25 cellular contexts compared by ENCODE assay signal in the genomic region with DNA sequence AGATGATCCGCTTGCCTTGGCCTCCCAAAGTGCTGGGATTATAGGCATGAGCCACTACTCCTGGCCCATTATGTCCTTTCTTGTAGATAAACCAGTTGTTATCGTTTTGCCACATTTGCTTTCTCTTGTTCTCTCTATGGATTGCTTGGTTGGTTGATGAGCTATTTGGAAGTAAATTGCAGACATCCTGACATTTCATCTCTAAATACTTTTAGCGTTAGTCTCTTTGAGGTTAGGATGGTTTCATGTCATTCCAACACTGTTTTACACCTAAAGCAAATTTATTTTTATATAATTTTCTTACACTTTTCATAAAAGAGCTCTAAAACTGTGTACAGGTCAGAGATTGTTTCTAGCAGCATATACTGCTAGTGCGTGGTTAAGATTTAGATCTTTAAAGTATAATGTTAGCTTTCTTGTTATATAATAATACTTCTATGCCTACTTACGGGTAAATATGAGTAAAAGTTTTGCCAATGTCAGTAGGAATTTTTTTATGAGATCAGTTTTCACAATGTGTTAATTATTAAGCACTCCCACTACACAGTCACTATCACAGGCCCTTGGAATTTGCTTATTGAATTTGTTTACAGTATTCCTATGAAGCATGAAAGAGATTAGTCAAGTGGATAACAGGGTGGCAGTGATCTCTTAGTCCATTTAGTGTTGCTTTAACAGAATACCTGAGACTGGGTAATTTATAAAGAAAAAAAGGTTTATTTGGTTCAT. TPM values are rescaled to one million over a fixed set of nuclear protein-coding genes. Genes with fewer than 3 reads are reported as not detected.
A peak's percentile ranks its signal among the peaks of the same experiment; 100 is the strongest.
DNase-seq lines count a peak whose midpoint lies in the region; ATAC-seq, FAIRE-seq and TF ChIP-seq lines count a peak whose summit lies in the region.
"Had no signal": no experiment of that assay in that cellular context is flagged by ENCODE, and none has a peak within 500 bp of the region (broad histone marks: within the 10 kb centered on the region; RNA-seq: fewer than 3 reads in every experiment).

No MANE protein-coding gene starts in this region.

- H3K27me3 Mint-ChIP-seq in Calu3 (ENCODE audit: unreplicated experiment) (no peaks in the 10 kb centered on the region), glutamatergic neuron (ENCODE audit: unreplicated experiment) (no peaks in the 10 kb centered on the region)
- H3K27me3 Mint-ChIP-seq: T-cell had no signal

- FAIRE-seq in pancreas (lab: Jason Lieb, UNC): no peak
- FAIRE-seq: TTC549 had no signal

- intact Hi-C loops in Calu3 (cut with micrococcal nuclease; ENCODE audit: unreplicated experiment) (no loop called here), pancreas (cut with DNase I) (loop anchor here in 1 of 3 donors (10.0 kb wide), 1 partner anchor 55 kb away; a partner anchor contains a TSS)

- H3K9me3 Mint-ChIP-seq in Calu3 (ENCODE audit: low read depth, unreplicated experiment): no peaks in the 10 kb centered on the region
- no peaks in the 10 kb centered on the region for H3K9me3 Mint-ChIP-seq in glutamatergic neuron (ENCODE audit: unreplicated experiment)
- H3K9me3 Mint-ChIP-seq: T-cell had no signal

- 64 to 67% methylated on average over 5 of the region's 5 CpGs for WGBS in pancreas, 2 donors

- no peak overlapping the region for H3K4me3 ChIP-seq in pancreas
- H3K4me3 ChIP-seq in SJCRH30: no peak overlapping the region
- H3K4me3 ChIP-seq: smooth muscle cell, tibial nerve had no signal

- no TSS peak for BruUV-seq in Calu3 (replicated peaks; lab: Mats Ljungman, UMichigan)

- peak overlapping the region; percentile 55 for H3K27ac Mint-ChIP-seq in Calu3 (ENCODE audit: unreplicated experiment)
- H3K27ac Mint-ChIP-seq in glutamatergic neuron (ENCODE audit: unreplicated experiment): peak overlapping the region; percentile 84
- H3K27ac Mint-ChIP-seq: T-cell had no signal

- H3K36me3 Mint-ChIP-seq in Calu3 (ENCODE audit: insufficient read depth, unreplicated experiment): peaks cover 4% of the 10 kb centered on the region
- H3K36me3 Mint-ChIP-seq in glutamatergic neuron (ENCODE audit: unreplicated experiment): no peaks in the 10 kb centered on the region

- CTCF ChIA-PET in Calu3 (lab: Charles Lee): interaction anchor here (0.9 kb wide), 1 partner anchor 10 kb away, joined by 3 read pairs; a partner anchor contains a TSS

- H3K4me3 Mint-ChIP-seq in Calu3 (ENCODE audit: low read depth, unreplicated experiment) (no peak overlapping the region), glutamatergic neuron (ENCODE audit: unreplicated experiment) (no peak overlapping the region)
- H3K4me3 Mint-ChIP-seq: T-cell had no signal

- H3K4me1 ChIP-seq in pancreas (peaks cover 0 to 5% (median 3%) of the 10 kb centered on the region in 3 donors), SJCRH30 (peaks cover 3% of the 10 kb centered on the region; the same call in 1 of the 2 replicates)
- H3K4me1 ChIP-seq: foreskin keratinocyte, tibial nerve had no signal

- H3K9me3 ChIP-seq in pancreas: no peaks in the 10 kb centered on the region
- H3K9me3 ChIP-seq in SJCRH30 (replicated peaks): no peaks in the 10 kb centered on the region
- H3K9me3 ChIP-seq: tibial nerve had no signal

- peaks cover 0 to 19% (median 8%) of the 10 kb centered on the region in 3 donors for H3K36me3 ChIP-seq in pancreas
- H3K36me3 ChIP-seq in SJCRH30: peaks cover 4% of the 10 kb centered on the region; the same call in 1 of the 2 replicates

- DNase-seq in Calu3 (no peak), M059J (ENCODE audit: low read depth) (peak; percentile 27), glutamatergic neuron (no peak), pancreas (no peak), SJCRH30 (no peak), NCI-H2081 (lab: John Stamatoyannopoulos, UW) (no peak)
- DNase-seq: activated CD4-positive, alpha-beta T cell treated with anti-CD3 and anti-CD28 coated beads for 48 hours; activated CD8-positive, alpha-beta memory T cell treated with anti-CD3 and anti-CD28 coated beads, Interleukin-2, amount 50 U/mL, for 4 hours; activated effector memory CD4-positive, alpha-beta T cell treated with Interleukin-2 at 50 U/mL for 16 hours; AML-193; COR-L47; EL; foreskin keratinocyte; HCEC 1CT; left cardiac atrium; midbrain; NCI-H1417 treated with DMSO at 0.1 percent for 48 hours; Right ventricle myocardium superior; stimulated activated CD4-positive, alpha-beta T cell treated with anti-CD3 and anti-CD28 coated beads, Interleukin-2, amount 100 ng/mL, for 48 hours; stimulated activated naive CD8-positive, alpha-beta T cell treated with anti-CD3 and anti-CD28 coated beads, Interleukin-15, Interleukin-2, amounts not matched to agents 100 U/mL and 50 U/mL, for 24 hours; T-cell had no signal

- H3K4me1 Mint-ChIP-seq in Calu3 (ENCODE audit: low read depth, unreplicated experiment): peaks cover 10% of the 10 kb centered on the region
- H3K4me1 Mint-ChIP-seq in glutamatergic neuron (ENCODE audit: low read depth, unreplicated experiment): peaks cover 7% of the 10 kb centered on the region

- TF ChIP-seq CTCF in Calu3 (IDR thresholded peaks at IDR 0.05; ENCODE audit: unreplicated experiment) (no peak), glutamatergic neuron (IDR thresholded peaks at IDR 0.05; ENCODE audit: partially characterized antibody, unreplicated experiment) (no peak), pancreas (IDR thresholded peaks at IDR 0.05) (no peak)

- H3K27ac ChIP-seq in pancreas: peak overlapping the region in 1 of 4 donors; percentile 2
- H3K27ac ChIP-seq in SJCRH30: no peak overlapping the region
- H3K27ac ChIP-seq: foreskin keratinocyte, tibial nerve had no signal

- ATAC-seq in pancreas (peak; percentile 56 to 82 (median 73)), GM18505 (IDR thresholded peaks at IDR 0.05; ENCODE audit: unreplicated experiment) (no peak)
- ATAC-seq: foreskin keratinocyte; left cardiac atrium; stimulated activated naive CD8-positive, alpha-beta T cell treated with anti-CD3 and anti-CD28 coated beads, Interleukin-15, Interleukin-2, amounts not matched to agents 100 U/mL and 50 U/mL, for 24 hours; T-cell had no signal

- H3K27me3 ChIP-seq in pancreas (no peaks in the 10 kb centered on the region), SJCRH30 (no peaks in the 10 kb centered on the region)
- H3K27me3 ChIP-seq: foreskin keratinocyte, tibial nerve had no signal

- TF ChIP-seq POLR2A in GM18505 (IDR thresholded peaks at IDR 0.05; ENCODE audit: borderline replicate concordance, extremely low read depth, insufficient read depth, insufficient read length): no peak

RNA-seq across cellular contexts. Expression of a gene that starts 10.3 kb away (rescaled TPM):
- total RNA-seq in Calu3 (2022): 25.2 and 26.1 TPM in 2 replicates
- total RNA-seq in M059J (2014; rRNA removed; shearing (Covaris generic)): 21.9 and 22.7 TPM in 2 replicates
- total RNA-seq in glutamatergic neuron (ENCODE audit: unreplicated experiment): 36.3 TPM
- total RNA-seq in pancreas: 10 to 100 TPM; 11.8 to 24.7 (median 19.3) TPM
- 10 to 100 TPM; 17.8 to 27.3 TPM for polyA plus RNA-seq in pancreas
- 16.1 and 16.5 TPM in 2 replicates for total RNA-seq in SJCRH30 (2014; rRNA removed; shearing (Covaris generic))

RNA-seq across cellular contexts. Expression of a gene that starts 55.2 kb away (rescaled TPM):
- total RNA-seq in Calu3 (2022): 103 and 106 TPM in 2 replicates
- total RNA-seq in M059J (2014; rRNA removed; shearing (Covaris generic)): 37.1 and 49.7 TPM in 2 replicates
- total RNA-seq in glutamatergic neuron (ENCODE audit: unreplicated experiment): 30.6 TPM
- total RNA-seq in pancreas: 10 to 100 TPM; 44.0 to 60.5 (median 51.4) TPM
- 10 to 100 TPM; 15.7 to 20.9 TPM for polyA plus RNA-seq in pancreas
- 18.5 and 18.8 TPM in 2 replicates for total RNA-seq in SJCRH30 (2014; rRNA removed; shearing (Covaris generic))
